ENCODE assay signal across 9 cellular contexts in the genomic region with DNA sequence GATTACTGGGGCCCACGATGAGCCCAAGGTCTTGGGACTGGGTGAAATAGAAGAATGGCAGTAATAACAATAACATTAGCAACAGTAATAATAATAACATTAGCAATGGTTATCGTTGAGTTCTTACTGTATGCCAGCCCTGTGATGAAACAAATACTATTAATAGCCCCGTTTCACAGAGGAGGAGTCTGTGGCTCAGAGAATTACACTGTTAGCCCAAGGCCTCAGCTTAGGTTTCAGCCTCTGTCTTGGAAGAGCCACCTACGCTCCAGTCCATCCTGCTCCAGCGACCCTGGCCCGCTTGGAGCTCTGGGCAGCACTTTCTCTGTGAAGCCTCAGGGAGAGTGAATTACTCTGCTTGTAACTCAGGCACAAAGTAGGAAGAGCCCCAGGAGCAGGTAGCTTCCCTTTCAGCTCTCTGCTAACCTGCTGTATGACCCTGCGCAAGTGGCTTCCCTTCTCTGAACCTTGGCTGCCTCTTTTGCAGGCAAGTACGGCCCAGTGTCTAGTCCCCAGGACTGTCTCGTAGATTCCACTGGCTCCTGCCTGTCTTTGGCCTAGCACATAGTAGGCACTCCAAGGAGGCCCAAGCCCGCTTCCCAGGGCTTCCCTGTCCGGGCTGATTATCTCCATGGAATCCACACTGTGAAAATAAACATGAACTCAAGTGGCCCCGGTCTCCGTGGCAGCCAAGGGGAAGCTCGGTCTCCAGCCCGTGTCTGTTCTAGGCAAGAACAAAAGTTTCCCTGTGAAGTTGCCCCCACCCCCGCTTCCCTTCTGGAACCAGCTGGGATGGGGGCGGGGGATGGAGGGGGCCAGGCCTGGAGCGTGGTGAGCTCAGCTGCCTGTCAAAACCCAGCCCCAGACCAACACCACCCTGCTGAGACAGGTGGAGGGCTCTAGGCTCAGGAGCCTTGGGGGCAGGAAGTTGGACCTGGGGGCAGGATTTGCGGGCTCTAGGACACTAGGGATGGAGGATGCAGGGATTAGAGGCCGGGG. TPM values are rescaled to one million over a fixed set of nuclear protein-coding genes. Genes with fewer than 3 reads are reported as not detected.
DNase-seq lines count a peak whose midpoint lies in the region; ATAC-seq and TF ChIP-seq lines count a peak whose summit lies in the region.
"Had no signal": no experiment of that assay in that cellular context is flagged by ENCODE, and none has a peak within 500 bp of the region (broad histone marks: within the 10 kb centered on the region; RNA-seq: fewer than 3 reads in every experiment).

No MANE protein-coding gene starts in this region.

- no peaks in the 10 kb centered on the region for H3K4me1 Mint-ChIP-seq in stimulated activated effector memory CD8-positive, alpha-beta T cell treated with anti-CD3 and anti-CD28 coated beads, Interleukin-12 subunit alpha, Interleukin-12 subunit beta, amount 100 ng/mL, for 72 hours

- H3K27me3 ChIP-seq in left lung, result peaks cover under 1 to 33% of the 10 kb centered on the region in 2 donors

- no peak overlapping the region for H3K4me3 ChIP-seq in left lung

- no peaks in the 10 kb centered on the region for H3K36me3 Mint-ChIP-seq in stimulated activated effector memory CD8-positive, alpha-beta T cell treated with anti-CD3 and anti-CD28 coated beads, Interleukin-12 subunit alpha, Interleukin-12 subunit beta, amount 100 ng/mL, for 72 hours

- TF ChIP-seq CTCF in left lung (IDR thresholded peaks at IDR 0.05), result no peak

- no peaks in the 10 kb centered on the region for H3K9me3 ChIP-seq in left lung

- no peaks in the 10 kb centered on the region for H3K36me3 ChIP-seq in left lung

- no peaks in the 10 kb centered on the region for H3K9me3 Mint-ChIP-seq in stimulated activated effector memory CD8-positive, alpha-beta T cell treated with anti-CD3 and anti-CD28 coated beads, Interleukin-12 subunit alpha, Interleukin-12 subunit beta, amount 100 ng/mL, for 72 hours

- no peak overlapping the region for H3K27ac Mint-ChIP-seq in stimulated activated effector memory CD8-positive, alpha-beta T cell treated with anti-CD3 and anti-CD28 coated beads, Interleukin-12 subunit alpha, Interleukin-12 subunit beta, amount 100 ng/mL, for 72 hours

- no peak overlapping the region for H3K4me3 Mint-ChIP-seq in stimulated activated effector memory CD8-positive, alpha-beta T cell treated with anti-CD3 and anti-CD28 coated beads, Interleukin-12 subunit alpha, Interleukin-12 subunit beta, amount 100 ng/mL, for 72 hours

- DNase-seq in MV-4-11 (lab: John Stamatoyannopoulos, UW), result peak; percentile 4
- DNase-seq in ecto neural progenitor cell (ENCODE audit: low spot score), result peak; percentile 55
- peak in 1 of 2 donors; percentile 54 for DNase-seq in left lung
- peak; percentile 56 for DNase-seq in retina
- no peak for DNase-seq in stimulated activated effector memory CD8-positive, alpha-beta T cell treated with anti-CD3 and anti-CD28 coated beads, Interleukin-12 subunit alpha, Interleukin-12 subunit beta, amount 100 ng/mL, for 72 hours (ENCODE audit: low spot score in 2 of 2)
- no peak for DNase-seq in activated CD4-positive, alpha-beta T cell treated with anti-CD3 and anti-CD28 coated beads, Interleukin-2, amount 50 U/mL, for 1 hour
- DNase-seq in cortex of kidney (lab: John Stamatoyannopoulos, UW), result no peak
- DNase-seq: T1000 had no signal

- no peak overlapping the region for H3K27ac ChIP-seq in left lung

- intact Hi-C loops in left lung (cut with DNase I), result no loop called here

- ATAC-seq in left lung, result peak; percentile 89
- no peak for ATAC-seq in stimulated activated effector memory CD8-positive, alpha-beta T cell treated with anti-CD3 and anti-CD28 coated beads, Interleukin-12 subunit alpha, Interleukin-12 subunit beta, amount 100 ng/mL, for 72 hours
- ATAC-seq in GM18907 (IDR thresholded peaks at IDR 0.05; ENCODE audit: unreplicated experiment), result no peak

- H3K4me1 ChIP-seq in left lung, result peaks cover 7 to 8% of the 10 kb centered on the region in 2 donors

RNA-seq across cellular contexts. Expression of gene LMX1B, which starts 26.2 kb away (rescaled TPM):
- total RNA-seq in left lung, result under 1 TPM in 1 of 2 donors, not detected in 1; 0.05 TPM

Comparison
In these comparisons a context has a peak if more than half of its experiments do, and no peak if none do; other contexts are left out.
1. DNase-seq: peak in MV-4-11 (single experiment), ecto neural progenitor cell (single experiment) and retina (single experiment); none in stimulated activated effector memory CD8-positive, alpha-beta T cell treated with anti-CD3 and anti-CD28 coated beads, Interleukin-12 subunit alpha, Interleukin-12 subunit beta, amount 100 ng/mL, for 72 hours (0 of 2), activated CD4-positive, alpha-beta T cell treated with anti-CD3 and anti-CD28 coated beads, Interleukin-2, amount 50 U/mL, for 1 hour (single experiment) and cortex of kidney (single experiment).